ENCODE assay signal across 6 cellular contexts in genomic region chr3:25284249-25284648, GRCh38.
"Had no signal": no experiment of that assay in that cellular context is flagged by ENCODE, and none has a peak within 500 bp of the region (broad histone marks: within the 10 kb centered on the region; RNA-seq: fewer than 3 reads in every experiment).

No MANE protein-coding gene starts in this region.

- H3K27ac ChIP-seq: HL-60 had no signal

- H3K4me3 ChIP-seq: GM23338 had no signal

- H3K27ac Mint-ChIP-seq: GM23338, H9, HFFc6, IgD-negative memory B cell had no signal

- DNase-seq: H9, HFFc6, KBM-7 had no signal

- H3K4me1 Mint-ChIP-seq: IgD-negative memory B cell had no signal

- H3K4me2 ChIP-seq: GM23338 had no signal

- H3K27me3 Mint-ChIP-seq: IgD-negative memory B cell had no signal

- H2AFZ ChIP-seq: GM23338 had no signal

- H3K9me3 Mint-ChIP-seq: GM23338, H9 had no signal

- H3K36me3 Mint-ChIP-seq: IgD-negative memory B cell had no signal

- H3K4me3 Mint-ChIP-seq: GM23338, H9, HFFc6 had no signal
